Comparison of ENCODE assay signal across 19 cellular contexts in the genomic region with DNA sequence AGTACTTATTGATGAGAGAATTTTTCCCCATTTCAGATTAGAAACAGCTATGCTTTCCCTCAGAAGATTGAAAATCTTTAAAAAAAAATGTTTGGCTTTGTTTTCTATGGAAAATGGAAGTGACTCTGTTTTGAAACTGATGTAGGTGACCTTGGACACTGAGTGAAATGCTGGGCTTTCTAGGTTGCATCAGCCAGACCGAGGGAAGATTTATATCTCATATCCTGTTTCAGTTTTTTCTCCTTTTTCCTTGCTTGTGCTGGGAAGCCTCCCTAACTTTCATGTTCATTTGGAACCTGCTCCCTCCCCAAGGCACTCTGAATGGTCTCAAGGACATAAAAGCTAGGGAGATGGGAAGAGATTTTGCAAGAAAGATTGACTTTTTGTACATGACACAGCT.
DNase-seq lines count a peak whose midpoint lies in the region; ATAC-seq and TF ChIP-seq lines count a peak whose summit lies in the region.
"Had no signal": no experiment of that assay in that cellular context is flagged by ENCODE, and none has a peak within 500 bp of the region (broad histone marks: within the 10 kb centered on the region; RNA-seq: fewer than 3 reads in every experiment).

No MANE protein-coding gene starts in this region.

- TF ChIP-seq CTCF in WTC11 (IDR thresholded peaks at IDR 0.05) (no peak), prostate gland (IDR thresholded peaks at IDR 0.05) (no peak)

- DNase-seq in EH (ENCODE audit: low read depth) = peak; percentile 86
- DNase-seq in WTC11 (ENCODE audit: low spot score) = no peak
- peak; percentile 59 for DNase-seq in fibroblast of peridontal ligament (ENCODE audit: extremely low read depth)
- DNase-seq in prostate gland (ENCODE audit: low spot score) = no peak
- DNase-seq in NCI-H524 (lab: John Stamatoyannopoulos, UW) = no peak
- DNase-seq: activated CD8-positive, alpha-beta T cell treated with anti-CD3 and anti-CD28 coated beads, Interleukin-2, amount 10 ng/mL, durations not matched to agents 7 days and 5 days; C1 segment of cervical spinal cord; dermis blood vessel endothelial cell; DMS79; H9; NCI-H1417; NCI-H2227 treated with DMSO at 0.1 percent for 48 hours; stimulated activated naive CD4-positive, alpha-beta T cell had no signal

- intact Hi-C loops in prostate gland (cut with DNase I) = no loop called here

- no peaks in the 10 kb centered on the region for H3K4me1 ChIP-seq in prostate gland (replicated peaks)

- no peak for TF ChIP-seq POLR2A in prostate gland (IDR thresholded peaks at IDR 0.05)

- peaks cover 7% of the 10 kb centered on the region for H3K36me3 Mint-ChIP-seq in WTC11

- H3K27ac Mint-ChIP-seq in WTC11 = no peak overlapping the region
- H3K27ac Mint-ChIP-seq: activated CD8-positive, alpha-beta T cell treated with anti-CD3 and anti-CD28 coated beads, Interleukin-2, amount 10 ng/mL, durations not matched to agents 7 days and 5 days had no signal

- CTCF ChIA-PET in WTC11 (lab: Charles Lee) = no interaction called here

- 19% methylated on average over 1 of the region's 1 CpG for WGBS in prostate gland

- H3K27me3 ChIP-seq in prostate gland (replicated peaks; ENCODE audit: insufficient read depth) = no peaks in the 10 kb centered on the region

- H3K4me1 Mint-ChIP-seq in WTC11 = peaks cover 31% of the 10 kb centered on the region

- no peak overlapping the region for H3K4me3 Mint-ChIP-seq in WTC11
- H3K4me3 Mint-ChIP-seq: activated CD8-positive, alpha-beta T cell treated with anti-CD3 and anti-CD28 coated beads, Interleukin-2, amount 10 ng/mL, durations not matched to agents 7 days and 5 days; H9; neural crest cell had no signal

- POLR2A ChIA-PET in WTC11 (lab: Charles Lee) = no interaction called here

- H3K9me3 Mint-ChIP-seq in WTC11 = peaks cover 15% of the 10 kb centered on the region

- H3K36me3 ChIP-seq in prostate gland = no peaks in the 10 kb centered on the region

- no peak overlapping the region for H3K4me3 ChIP-seq in prostate gland
- H3K4me3 ChIP-seq: lung had no signal

- H3K27ac ChIP-seq in prostate gland = peak overlapping the region; percentile 65 to 75

- no peaks in the 10 kb centered on the region for H3K27me3 Mint-ChIP-seq in WTC11 (ENCODE audit: low read depth)

- ATAC-seq in WTC11 (no peak), GM18873 (IDR thresholded peaks at IDR 0.05; ENCODE audit: low FRiP score, unreplicated experiment) (no peak), GM18868 (IDR thresholded peaks at IDR 0.05; ENCODE audit: unreplicated experiment) (no peak), GM21737 (IDR thresholded peaks at IDR 0.05; ENCODE audit: unreplicated experiment) (no peak)
- ATAC-seq: activated CD8-positive, alpha-beta T cell treated with anti-CD3 and anti-CD28 coated beads, Interleukin-2, amount 10 ng/mL, durations not matched to agents 7 days and 5 days; esophagus mucosa had no signal

- H3K9me3 ChIP-seq in prostate gland = no peaks in the 10 kb centered on the region

TF ChIP-seq in WTC11, 78 proteins besides CTCF, POLR2A, EP300 and RAD21:
- TF ChIP-seq GABPB1 (CRISPR knock-in tag; IDR thresholded peaks at IDR 0.05) (peak; percentile 83), ARID4B (CRISPR knock-in tag; IDR thresholded peaks at IDR 0.05; ENCODE audit: borderline replicate concordance) (no peak)

Comparison
In these comparisons a context has a peak if more than half of its experiments do, and no peak if none do; other contexts are left out.
1. DNase-seq: peak in EH (single experiment) and fibroblast of peridontal ligament (single experiment); none in WTC11 (single experiment), prostate gland (single experiment) and NCI-H524 (0 of 2).